In the genomic region with DNA sequence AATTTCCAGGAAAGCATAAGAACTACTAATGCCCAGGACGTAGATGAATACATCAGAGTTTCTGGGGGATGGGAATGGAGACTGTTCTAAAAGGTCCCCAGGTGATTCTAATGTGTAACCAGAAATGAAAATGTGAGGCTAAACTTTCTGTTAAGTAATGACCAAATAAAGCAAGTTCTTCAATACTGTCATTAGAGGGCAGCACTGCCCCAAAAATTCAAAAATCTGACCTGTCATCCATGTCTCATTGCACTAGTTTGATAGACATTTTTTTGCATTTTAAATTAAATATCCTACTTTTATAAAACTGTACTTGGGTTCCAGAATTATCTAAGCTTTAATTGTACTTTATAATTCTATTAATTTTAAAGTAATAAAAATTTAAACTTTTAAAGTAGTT, we compare ENCODE assay signal across 8 cellular contexts.
DNase-seq lines count a peak whose midpoint lies in the region; ATAC-seq and TF ChIP-seq lines count a peak whose summit lies in the region.

No MANE protein-coding gene starts in this region.

- no peak overlapping the region for H4K5ac ChIP-seq in mesendoderm (ENCODE audit: low read length)

- H3K9me3 ChIP-seq in breast epithelium (no peaks in the 10 kb centered on the region), sigmoid colon (no peaks in the 10 kb centered on the region)

- no peak overlapping the region for H2BK5ac ChIP-seq in mesendoderm (ENCODE audit: low read length)

- H2BK120ac ChIP-seq in mesendoderm (ENCODE audit: low read depth, low read length) = no peak overlapping the region

- no peak overlapping the region for H3K27ac ChIP-seq in breast epithelium
- no peak overlapping the region for H3K27ac ChIP-seq in mesendoderm (ENCODE audit: low read depth, low read length)
- no peak overlapping the region for H3K27ac ChIP-seq in sigmoid colon

- H3K36me3 ChIP-seq in breast epithelium (no peaks in the 10 kb centered on the region), mesendoderm (ENCODE audit: control insufficient read depth, insufficient read depth, low read length) (no peaks in the 10 kb centered on the region), sigmoid colon (no peaks in the 10 kb centered on the region)

- ATAC-seq in GM18868 (IDR thresholded peaks at IDR 0.05; ENCODE audit: unreplicated experiment) (peak; percentile 65), HG03196 (IDR thresholded peaks at IDR 0.05; ENCODE audit: unreplicated experiment) (peak; percentile 81), HG02981 (IDR thresholded peaks at IDR 0.05; ENCODE audit: unreplicated experiment) (no peak)

- WGBS in mesendoderm (ENCODE audit: extremely low coverage, insufficient coverage, low lambda C conversion rate) = no CpG with 5 or more reads among the region's 1 CpG
- WGBS in sigmoid colon, 2 donors = 0% methylated on average over 1 of the region's 1 CpG

- no peak for TF ChIP-seq EP300 in sigmoid colon (IDR thresholded peaks at IDR 0.05)

- H2AK5ac ChIP-seq in mesendoderm (ENCODE audit: low read length) = no peak overlapping the region

- H3K4me1 ChIP-seq in breast epithelium (no peaks in the 10 kb centered on the region), mesendoderm (ENCODE audit: control insufficient read depth, low read depth, low read length) (no peaks in the 10 kb centered on the region), sigmoid colon (no peaks in the 10 kb centered on the region)

- H2BK15ac ChIP-seq in mesendoderm (replicated peaks; ENCODE audit: low read depth) = no peak overlapping the region

- no peak overlapping the region for H3K18ac ChIP-seq in mesendoderm (ENCODE audit: low read length)

- intact Hi-C loops in breast epithelium (cut with DNase I; ENCODE audit: low total_unique reads) (no loop called here), sigmoid colon (cut with DNase I) (no loop called here)

- H3K4ac ChIP-seq in mesendoderm (ENCODE audit: low read depth, low read length) = no peak overlapping the region

- no peak overlapping the region for H3K9ac ChIP-seq in mesendoderm (ENCODE audit: low read length)

- TF ChIP-seq POLR2A in breast epithelium (IDR thresholded peaks at IDR 0.05) (no peak), sigmoid colon (IDR thresholded peaks at IDR 0.05) (no peak)

- TF ChIP-seq CTCF in breast epithelium (IDR thresholded peaks at IDR 0.05) = peak in 2 of 3 donors; percentile 38 to 41
- peak in 2 of 4 experiments; percentile 20 to 42 for TF ChIP-seq CTCF in sigmoid colon (IDR thresholded peaks at IDR 0.05)

- no peak overlapping the region for H4K8ac ChIP-seq in mesendoderm (ENCODE audit: low read depth, low read length)

- no peak overlapping the region for H3K23ac ChIP-seq in mesendoderm (ENCODE audit: low read length)

- H3K79me1 ChIP-seq in mesendoderm (ENCODE audit: low read length) = no peaks in the 10 kb centered on the region

- no peak overlapping the region for H3K4me2 ChIP-seq in mesendoderm (ENCODE audit: low read length)

- no peak overlapping the region for H3K56ac ChIP-seq in mesendoderm (ENCODE audit: low read length)

- H3K4me3 ChIP-seq in breast epithelium (no peak overlapping the region), mesendoderm (ENCODE audit: low read length) (no peak overlapping the region), sigmoid colon (no peak overlapping the region)

- H3K79me2 ChIP-seq in mesendoderm (ENCODE audit: control insufficient read depth, insufficient read depth, low read length) = no peaks in the 10 kb centered on the region

- no peaks in the 10 kb centered on the region for H3K27me3 ChIP-seq in breast epithelium
- no peaks in the 10 kb centered on the region for H3K27me3 ChIP-seq in mesendoderm (ENCODE audit: insufficient read depth, low read length, poor library complexity)
- no peaks in the 10 kb centered on the region for H3K27me3 ChIP-seq in sigmoid colon

- DNase-seq in DMS 273 (lab: John Stamatoyannopoulos, UW; ENCODE audit: unreplicated experiment) (peak; percentile 66), NCI-H446 (lab: John Stamatoyannopoulos, UW) (peak; percentile 40 to 72), breast epithelium (ENCODE audit: low spot score in 2 of 2) (no peak), mesendoderm (peak; percentile 60), sigmoid colon (no peak)

Comparison
In these comparisons a context has a peak if more than half of its experiments do, and no peak if none do; other contexts are left out.
1. DNase-seq: peak in DMS 273 (single experiment), NCI-H446 (2 of 2) and mesendoderm (single experiment); none in breast epithelium (0 of 2) and sigmoid colon (single experiment).